Comparison of ENCODE assay signal across 1 cellular context in the genomic region with DNA sequence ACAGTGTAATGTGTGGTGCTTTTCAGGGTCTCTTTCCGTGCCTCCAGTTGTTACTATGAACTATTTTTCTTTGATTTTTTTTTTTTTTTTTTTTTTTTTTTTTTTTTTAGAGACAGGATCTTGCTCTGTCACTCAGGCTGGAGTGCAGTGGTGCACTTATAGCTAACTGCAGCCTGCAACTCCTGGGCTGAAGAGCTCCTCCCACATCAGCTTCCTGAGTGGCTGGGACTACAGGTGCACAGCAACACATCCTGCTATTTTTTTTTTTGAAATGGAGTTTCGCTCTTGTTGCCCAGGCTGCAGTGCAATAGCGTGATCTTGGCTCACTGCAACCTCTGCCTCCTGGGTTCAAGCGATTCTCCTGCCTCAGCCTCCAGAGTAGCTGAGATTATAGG.
TF ChIP-seq lines count a peak whose summit lies in the region.

No MANE protein-coding gene starts in this region.

TF ChIP-seq in K562, 482 proteins besides CTCF, POLR2A, EP300 and RAD21:
- TF ChIP-seq, protein P1, sequence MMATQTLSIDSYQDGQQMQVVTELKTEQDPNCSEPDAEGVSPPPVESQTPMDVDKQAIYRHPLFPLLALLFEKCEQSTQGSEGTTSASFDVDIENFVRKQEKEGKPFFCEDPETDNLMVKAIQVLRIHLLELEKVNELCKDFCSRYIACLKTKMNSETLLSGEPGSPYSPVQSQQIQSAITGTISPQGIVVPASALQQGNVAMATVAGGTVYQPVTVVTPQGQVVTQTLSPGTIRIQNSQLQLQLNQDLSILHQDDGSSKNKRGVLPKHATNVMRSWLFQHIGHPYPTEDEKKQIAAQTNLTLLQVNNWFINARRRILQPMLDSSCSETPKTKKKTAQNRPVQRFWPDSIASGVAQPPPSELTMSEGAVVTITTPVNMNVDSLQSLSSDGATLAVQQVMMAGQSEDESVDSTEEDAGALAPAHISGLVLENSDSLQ (IDR thresholded peaks at IDR 0.05), result peak; percentile 40; the same call in 1 of the 2 replicates
